8 cellular contexts compared by ENCODE assay signal in genomic region chr1:229229721-229230135, GRCh38. TPM values are rescaled to one million over a fixed set of nuclear protein-coding genes. Genes with fewer than 3 reads are reported as not detected.
A peak's percentile ranks its signal among the peaks of the same experiment; 100 is the strongest.
DNase-seq lines count a peak whose midpoint lies in the region; ATAC-seq and TF ChIP-seq lines count a peak whose summit lies in the region.
"Had no signal": no experiment of that assay in that cellular context is flagged by ENCODE, and none has a peak within 500 bp of the region (broad histone marks: within the 10 kb centered on the region; RNA-seq: fewer than 3 reads in every experiment).

No MANE protein-coding gene starts in this region.

- H2BK5ac ChIP-seq in mesendoderm (ENCODE audit: low read length) = no peak overlapping the region

- H2AK5ac ChIP-seq in mesendoderm (ENCODE audit: low read length) = no peak overlapping the region

- peak overlapping the region; percentile 89 for H3K27ac Mint-ChIP-seq in dendritic cell treated with granulocyte-macrophage colony-stimulating factor and Interleukin-4, amounts not matched to agents 40 ng/mL and 50 ng/mL, for 4 days
- H3K27ac Mint-ChIP-seq: activated naive CD8-positive, alpha-beta T cell treated with anti-CD3 and anti-CD28 coated beads, Interleukin-2, amount 10 ng/mL, durations not matched to agents 7 days and 5 days had no signal

- ATAC-seq in GM18873 (IDR thresholded peaks at IDR 0.05; ENCODE audit: low FRiP score, unreplicated experiment) (no peak), GM21825 (IDR thresholded peaks at IDR 0.05; ENCODE audit: unreplicated experiment) (no peak)

- peaks cover 60% of the 10 kb centered on the region for H3K4me1 Mint-ChIP-seq in dendritic cell treated with granulocyte-macrophage colony-stimulating factor and Interleukin-4, amounts not matched to agents 40 ng/mL and 50 ng/mL, for 4 days (ENCODE audit: low read depth)

- peaks cover 8% of the 10 kb centered on the region for H3K27me3 Mint-ChIP-seq in dendritic cell treated with granulocyte-macrophage colony-stimulating factor and Interleukin-4, amounts not matched to agents 40 ng/mL and 50 ng/mL, for 4 days

- H2BK15ac ChIP-seq in mesendoderm (replicated peaks; ENCODE audit: low read depth) = no peak overlapping the region

- H3K36me3 ChIP-seq in MG63 (no peaks in the 10 kb centered on the region), mesendoderm (ENCODE audit: control insufficient read depth, insufficient read depth, low read length) (no peaks in the 10 kb centered on the region), tibial artery (no peaks in the 10 kb centered on the region)

- H3K79me1 ChIP-seq in mesendoderm (ENCODE audit: low read length) = no peaks in the 10 kb centered on the region

- H3K9ac ChIP-seq in mesendoderm (ENCODE audit: low read length) = no peak overlapping the region

- H3K4me2 ChIP-seq in mesendoderm (ENCODE audit: low read length) = no peak overlapping the region

- no peaks in the 10 kb centered on the region for H3K9me3 ChIP-seq in MG63
- no peaks in the 10 kb centered on the region for H3K9me3 ChIP-seq in tibial artery

- no peak overlapping the region for H3K18ac ChIP-seq in mesendoderm (ENCODE audit: low read length)

- H3K4me3 Mint-ChIP-seq in dendritic cell treated with granulocyte-macrophage colony-stimulating factor and Interleukin-4, amounts not matched to agents 40 ng/mL and 50 ng/mL, for 4 days = peak overlapping the region; percentile 37
- H3K4me3 Mint-ChIP-seq: activated naive CD8-positive, alpha-beta T cell treated with anti-CD3 and anti-CD28 coated beads, Interleukin-2, amount 10 ng/mL, durations not matched to agents 7 days and 5 days had no signal

- H4K5ac ChIP-seq in mesendoderm (ENCODE audit: low read length) = no peak overlapping the region

- H4K8ac ChIP-seq in mesendoderm (ENCODE audit: low read depth, low read length) = no peak overlapping the region

- peak overlapping the region; percentile 80 for H3K27ac ChIP-seq in mesendoderm (ENCODE audit: low read depth, low read length)
- peak overlapping the region; percentile 35 to 41 for H3K27ac ChIP-seq in tibial artery

- H3K27me3 ChIP-seq in MG63 (no peaks in the 10 kb centered on the region), mesendoderm (ENCODE audit: insufficient read depth, low read length, poor library complexity) (no peaks in the 10 kb centered on the region), tibial artery (no peaks in the 10 kb centered on the region)

- no peaks in the 10 kb centered on the region for H3K36me3 Mint-ChIP-seq in dendritic cell treated with granulocyte-macrophage colony-stimulating factor and Interleukin-4, amounts not matched to agents 40 ng/mL and 50 ng/mL, for 4 days (ENCODE audit: low read depth)
- H3K36me3 Mint-ChIP-seq: activated naive CD8-positive, alpha-beta T cell treated with anti-CD3 and anti-CD28 coated beads, Interleukin-2, amount 10 ng/mL, durations not matched to agents 7 days and 5 days had no signal

- peak overlapping the region; percentile 61 for H3K56ac ChIP-seq in mesendoderm (ENCODE audit: low read length)

- DNase-seq in MG63 (peak; percentile 45), mesendoderm (no peak), tibial artery (peak; percentile 87 to 89), retina (no peak)
- DNase-seq: activated naive CD8-positive, alpha-beta T cell treated with anti-CD3 and anti-CD28 coated beads, Interleukin-2, amount 10 ng/mL, durations not matched to agents 7 days and 5 days had no signal

- no peak overlapping the region for H3K23ac ChIP-seq in mesendoderm (ENCODE audit: low read length)

- H3K9me3 Mint-ChIP-seq in dendritic cell treated with granulocyte-macrophage colony-stimulating factor and Interleukin-4, amounts not matched to agents 40 ng/mL and 50 ng/mL, for 4 days = no peaks in the 10 kb centered on the region
- H3K9me3 Mint-ChIP-seq: activated naive CD8-positive, alpha-beta T cell treated with anti-CD3 and anti-CD28 coated beads, Interleukin-2, amount 10 ng/mL, durations not matched to agents 7 days and 5 days had no signal

- no peak overlapping the region for H2BK120ac ChIP-seq in mesendoderm (ENCODE audit: low read depth, low read length)

- H3K4me3 ChIP-seq in MG63 (no peak overlapping the region), mesendoderm (ENCODE audit: low read length) (no peak overlapping the region), tibial artery (peak overlapping the region in 1 of 2 donors; percentile 4)

- H3K79me2 ChIP-seq in mesendoderm (ENCODE audit: control insufficient read depth, insufficient read depth, low read length) = no peaks in the 10 kb centered on the region

- WGBS in mesendoderm (ENCODE audit: extremely low coverage, insufficient coverage, low lambda C conversion rate) = no CpG with 5 or more reads among the region's 4 CpGs

- H3K4me1 ChIP-seq in mesendoderm (ENCODE audit: control insufficient read depth, low read depth, low read length) (peaks cover 11% of the 10 kb centered on the region), tibial artery (peaks cover 0 to 38% (median 21%) of the 10 kb centered on the region in 4 donors)

- intact Hi-C loops in dendritic cell treated with granulocyte-macrophage colony-stimulating factor and Interleukin-4, amounts not matched to agents 40 ng/mL and 50 ng/mL, for 4 days (cut with micrococcal nuclease) = loop anchor here (5.0 to 10.0 kb wide), 4 partner anchors 72 to 492 kb away; partner anchors contain the start of gene RHOU
- intact Hi-C loops in tibial artery (cut with DNase I; ENCODE audit: low total_unique reads) = loop anchor here (5.0 to 10.0 kb wide), 2 partner anchors 492 to 565 kb away; partner anchors contain the start of gene RHOU

- TF ChIP-seq CTCF in tibial artery (IDR thresholded peaks at IDR 0.05) = no peak

- no peak overlapping the region for H3K4ac ChIP-seq in mesendoderm (ENCODE audit: low read depth, low read length)

RNA-seq across cellular contexts. Expression of gene RAB4A, which starts 41.2 kb away (rescaled TPM):
- total RNA-seq in MG63 (2014; rRNA removed; shearing (Covaris generic); ENCODE audit: low replicate concordance) = 62.7 and 73.9 TPM in 2 replicates
- polyA plus RNA-seq in mesendoderm (2013, experiment 1 of 2) = 24.8 TPM
- 24.2 TPM for polyA plus RNA-seq in mesendoderm (2013, experiment 2 of 2)

Comparison
In these comparisons a context has a peak if more than half of its experiments do, and no peak if none do; other contexts are left out.
1. DNase-seq: peak in MG63 (single experiment) and tibial artery (2 of 2); none in mesendoderm (single experiment) and retina (single experiment).